28 cellular contexts compared by ENCODE assay signal in the genomic region with DNA sequence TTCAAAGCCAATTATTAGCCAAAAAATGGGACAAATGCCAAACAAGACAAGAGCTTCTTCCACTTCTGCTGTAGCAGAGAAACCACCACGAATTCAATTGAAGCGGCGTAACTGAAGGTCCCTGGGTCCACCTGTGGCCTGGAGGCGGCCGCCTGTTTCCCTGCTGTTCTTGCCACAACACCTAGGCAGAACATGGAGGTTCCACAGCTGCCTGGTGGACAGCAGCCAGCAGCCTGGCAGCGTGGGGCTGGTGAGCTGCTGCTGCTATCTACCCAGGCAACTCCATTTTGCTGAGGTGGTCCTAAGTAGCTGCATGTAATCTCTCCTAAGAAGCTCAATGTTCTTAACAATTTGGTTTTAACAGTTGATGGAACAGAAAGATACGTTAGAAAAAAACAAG.
DNase-seq lines count a peak whose midpoint lies in the region; ATAC-seq and TF ChIP-seq lines count a peak whose summit lies in the region.
"Had no signal": no experiment of that assay in that cellular context is flagged by ENCODE, and none has a peak within 500 bp of the region (broad histone marks: within the 10 kb centered on the region; RNA-seq: fewer than 3 reads in every experiment).

No MANE protein-coding gene starts in this region.

- H3K4me1 ChIP-seq in muscle layer of colon (ENCODE audit: insufficient read depth, low read length), result peaks cover 38% of the 10 kb centered on the region

- peak; percentile 20 for DNase-seq in DMS79 treated with DMSO at 0.1 percent for 48 hours (lab: John Stamatoyannopoulos, UW)
- DNase-seq in DMS79 (lab: John Stamatoyannopoulos, UW), result no peak
- peak; percentile 48 for DNase-seq in chondrocyte (ENCODE audit: low spot score)
- DNase-seq in natural killer cell treated with Interleukin-12 subunit alpha and Interleukin-12 subunit beta and Interleukin-15 and Interleukin-18, amount 100 ng/mL, for 72 hours (ENCODE audit: low spot score), result no peak
- no peak for DNase-seq in SHP77 (lab: John Stamatoyannopoulos, UW)
- DNase-seq: activated CD4-positive, alpha-beta T cell treated with anti-CD3 and anti-CD28 coated beads for 4 hours; activated naive CD4-positive, alpha-beta T cell treated with Interleukin-2 at 50 U/mL for 16 hours; activated T-cell treated with anti-CD3 and anti-CD28 coated beads, Interleukin-2, amount 50 U/mL, for 24 hours; adrenal gland; CD4-positive, CD25-positive, alpha-beta regulatory T cell; DMS 273 treated with DMSO at 0.1 percent for 48 hours; GDM1; NCI-H1105 treated with DMSO at 0.1 percent for 48 hours; NCI-H2081; NCI-H510A treated with DMSO at 0.1 percent for 48 hours; retina; stimulated activated CD4-positive, alpha-beta T cell treated with anti-CD3 and anti-CD28 coated beads, Interleukin-4, amount 100 ng/mL, for 4 hours; stimulated activated naive CD4-positive, alpha-beta T cell treated with Interleukin-2 at 50 U/mL for 16 hours; tibial artery had no signal

- H3K4me3 Mint-ChIP-seq in chondrocyte (ENCODE audit: unreplicated experiment), result no peak overlapping the region
- H3K4me3 Mint-ChIP-seq in natural killer cell treated with Interleukin-12 subunit alpha and Interleukin-12 subunit beta and Interleukin-15 and Interleukin-18, amount 100 ng/mL, for 72 hours, result no peak overlapping the region
- H3K4me3 Mint-ChIP-seq: activated T-cell treated with anti-CD3 and anti-CD28 coated beads, Interleukin-2, amount 50 U/mL, for 24 hours; CD4-positive, CD25-positive, alpha-beta regulatory T cell; dendritic cell treated with granulocyte-macrophage colony-stimulating factor and Interleukin-4, amounts not matched to agents 40 ng/mL and 50 ng/mL, for 4 days; memory B cell; T-helper 1 cell treated with Interleukin-12 subunit alpha and Interleukin-12 subunit beta and Interleukin-4 antibody, amounts not matched to agents 30 μg/mL and 1 μg/mL, for 36 hours had no signal

- peaks cover 16% of the 10 kb centered on the region for H3K36me3 Mint-ChIP-seq in chondrocyte (ENCODE audit: low read depth)
- H3K36me3 Mint-ChIP-seq in natural killer cell treated with Interleukin-12 subunit alpha and Interleukin-12 subunit beta and Interleukin-15 and Interleukin-18, amount 100 ng/mL, for 72 hours, result no peaks in the 10 kb centered on the region

- no peak overlapping the region for H3K27ac Mint-ChIP-seq in chondrocyte (ENCODE audit: unreplicated experiment)
- H3K27ac Mint-ChIP-seq in natural killer cell treated with Interleukin-12 subunit alpha and Interleukin-12 subunit beta and Interleukin-15 and Interleukin-18, amount 100 ng/mL, for 72 hours, result no peak overlapping the region
- H3K27ac Mint-ChIP-seq: activated T-cell treated with anti-CD3 and anti-CD28 coated beads, Interleukin-2, amount 50 U/mL, for 24 hours; CD4-positive, CD25-positive, alpha-beta regulatory T cell; dendritic cell treated with granulocyte-macrophage colony-stimulating factor and Interleukin-4, amounts not matched to agents 40 ng/mL and 50 ng/mL, for 4 days; memory B cell; T-helper 1 cell treated with Interleukin-12 subunit alpha and Interleukin-12 subunit beta and Interleukin-4 antibody, amounts not matched to agents 30 μg/mL and 1 μg/mL, for 36 hours had no signal

- H3K36me3 ChIP-seq in muscle layer of colon (ENCODE audit: insufficient read depth, low read length), result peaks cover 20% of the 10 kb centered on the region

- peaks cover 21% of the 10 kb centered on the region for H3K4me1 Mint-ChIP-seq in chondrocyte (ENCODE audit: low read depth)
- peaks cover 0 to 4% of the 10 kb centered on the region in 2 donors for H3K4me1 Mint-ChIP-seq in natural killer cell treated with Interleukin-12 subunit alpha and Interleukin-12 subunit beta and Interleukin-15 and Interleukin-18, amount 100 ng/mL, for 72 hours (ENCODE audit: low read depth in 2 of 2)

- no peaks in the 10 kb centered on the region for H3K9me3 Mint-ChIP-seq in chondrocyte (ENCODE audit: low read depth)
- H3K9me3 Mint-ChIP-seq in natural killer cell treated with Interleukin-12 subunit alpha and Interleukin-12 subunit beta and Interleukin-15 and Interleukin-18, amount 100 ng/mL, for 72 hours, result no peaks in the 10 kb centered on the region
- H3K9me3 Mint-ChIP-seq: activated T-cell treated with anti-CD3 and anti-CD28 coated beads, Interleukin-2, amount 50 U/mL, for 24 hours; CD4-positive, CD25-positive, alpha-beta regulatory T cell; dendritic cell treated with granulocyte-macrophage colony-stimulating factor and Interleukin-4, amounts not matched to agents 40 ng/mL and 50 ng/mL, for 4 days; memory B cell; T-helper 1 cell treated with Interleukin-12 subunit alpha and Interleukin-12 subunit beta and Interleukin-4 antibody, amounts not matched to agents 30 μg/mL and 1 μg/mL, for 36 hours had no signal

- H3K9ac ChIP-seq in muscle layer of colon (ENCODE audit: low read length), result no peak overlapping the region

- H3K4me3 ChIP-seq in muscle layer of colon (ENCODE audit: low read depth in 1 of 2, low read length in 2 of 2), result no peak overlapping the region
- H3K4me3 ChIP-seq: adrenal gland, K562, SK-N-MC, tibial artery had no signal

- no peak for ATAC-seq in HG03280 (IDR thresholded peaks at IDR 0.05; ENCODE audit: unreplicated experiment)
- ATAC-seq in natural killer cell treated with Interleukin-12 subunit alpha and Interleukin-12 subunit beta and Interleukin-15 and Interleukin-18, amount 100 ng/mL, for 72 hours, result no peak
- ATAC-seq: K562 had no signal

- H3K27ac ChIP-seq in muscle layer of colon (ENCODE audit: low read depth, low read length) (peak overlapping the region; percentile 59), temporal lobe (ENCODE audit: low read depth, low read length) (peak overlapping the region; percentile 66)
- H3K27ac ChIP-seq: 22Rv1, adrenal gland, SK-N-MC, tibial artery had no signal

- H3K27me3 Mint-ChIP-seq in chondrocyte (ENCODE audit: low read depth), result no peaks in the 10 kb centered on the region
- H3K27me3 Mint-ChIP-seq in natural killer cell treated with Interleukin-12 subunit alpha and Interleukin-12 subunit beta and Interleukin-15 and Interleukin-18, amount 100 ng/mL, for 72 hours, result no peaks in the 10 kb centered on the region
- H3K27me3 Mint-ChIP-seq: activated T-cell treated with anti-CD3 and anti-CD28 coated beads, Interleukin-2, amount 50 U/mL, for 24 hours; CD4-positive, CD25-positive, alpha-beta regulatory T cell; dendritic cell treated with granulocyte-macrophage colony-stimulating factor and Interleukin-4, amounts not matched to agents 40 ng/mL and 50 ng/mL, for 4 days; memory B cell had no signal

- no peaks in the 10 kb centered on the region for H3K27me3 ChIP-seq in muscle layer of colon (ENCODE audit: control insufficient read depth in 1 of 2, insufficient read depth in 2 of 2, low read length in 2 of 2)
- H3K27me3 ChIP-seq: adrenal gland, tibial artery had no signal

- H3K9me3 ChIP-seq in muscle layer of colon (ENCODE audit: low read length), result no peaks in the 10 kb centered on the region
- H3K9me3 ChIP-seq: adrenal gland, tibial artery had no signal

- TF ChIP-seq CTCF in chondrocyte (IDR thresholded peaks at IDR 0.05), result no peak

Comparison
In these comparisons a context has a peak if more than half of its experiments do, and no peak if none do; other contexts are left out.
1. DNase-seq: peak in DMS79 treated with DMSO at 0.1 percent for 48 hours (single experiment) and chondrocyte (single experiment); none in DMS79 (single experiment), natural killer cell treated with Interleukin-12 subunit alpha and Interleukin-12 subunit beta and Interleukin-15 and Interleukin-18, amount 100 ng/mL, for 72 hours (single experiment) and SHP77 (0 of 2).